In the genomic region with DNA sequence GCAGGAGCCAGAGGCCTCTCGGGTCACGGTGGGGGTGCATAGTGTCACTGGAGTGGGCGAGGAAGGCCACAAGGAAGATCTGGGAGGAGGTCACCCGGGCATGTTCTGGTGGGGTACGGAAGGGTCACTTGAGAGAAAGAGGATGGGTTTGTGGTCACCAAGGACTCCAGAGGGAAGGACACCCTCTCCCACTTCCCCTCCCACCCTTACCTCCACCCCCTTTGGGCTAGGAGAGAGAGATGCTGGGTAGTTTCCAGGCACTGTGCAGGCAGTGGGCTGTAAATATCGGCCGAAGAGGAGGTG, we compare ENCODE assay signal across 9 cellular contexts. TPM values are rescaled to one million over a fixed set of nuclear protein-coding genes. Genes with fewer than 3 reads are reported as not detected.
DNase-seq lines count a peak whose midpoint lies in the region; TF ChIP-seq lines count a peak whose summit lies in the region.
"Had no signal": no experiment of that assay in that cellular context is flagged by ENCODE, and none has a peak within 500 bp of the region (broad histone marks: within the 10 kb centered on the region; RNA-seq: fewer than 3 reads in every experiment).

No MANE protein-coding gene starts in this region.

- H3K4me3 Mint-ChIP-seq in endothelial cell (ENCODE audit: unreplicated experiment) (peak overlapping the region; percentile 88), neural progenitor cell (peak overlapping the region; percentile 89)

- H3K27ac Mint-ChIP-seq in endothelial cell (ENCODE audit: unreplicated experiment): peak overlapping the region; percentile 57
- H3K27ac Mint-ChIP-seq in neural progenitor cell: no peak overlapping the region

- H3K4me1 Mint-ChIP-seq in endothelial cell (ENCODE audit: unreplicated experiment) (peaks cover 5% of the 10 kb centered on the region), neural progenitor cell (peaks cover 21% of the 10 kb centered on the region)

- no peak for DNase-seq in BE2C
- DNase-seq in endothelial cell (ENCODE audit: low spot score): no peak
- no peak for DNase-seq in neural progenitor cell (ENCODE audit: low spot score)
- DNase-seq in NCI-H146 treated with DMSO at 0.1 percent for 48 hours (lab: John Stamatoyannopoulos, UW; ENCODE audit: unreplicated experiment): no peak
- DNase-seq in NCI-H1930 (lab: John Stamatoyannopoulos, UW): no peak
- DNase-seq in NCI-H748 (lab: John Stamatoyannopoulos, UW; ENCODE audit: unreplicated experiment): no peak
- DNase-seq in NCI-H345 treated with DMSO at 0.1 percent for 48 hours (lab: John Stamatoyannopoulos, UW; ENCODE audit: unreplicated experiment): no peak
- DNase-seq: T1000 had no signal

- peak overlapping the region; percentile 93 for H3K4me2 ChIP-seq in OCI-LY1 (ENCODE audit: low read length)
- H3K4me2 ChIP-seq in neural progenitor cell: peak overlapping the region; percentile 94

- H3K79me2 ChIP-seq in OCI-LY1 (ENCODE audit: insufficient read depth, low read length) (no peaks in the 10 kb centered on the region), neural progenitor cell (ENCODE audit: low read depth) (no peaks in the 10 kb centered on the region)

- no peak overlapping the region for H3K27ac ChIP-seq in OCI-LY1 (ENCODE audit: low read depth, low read length, poor library complexity, severe bottlenecking)
- H3K27ac ChIP-seq in neural progenitor cell: no peak overlapping the region

- no peaks in the 10 kb centered on the region for H3K9me2 ChIP-seq in OCI-LY1 (ENCODE audit: low read depth, low read length)

- no peaks in the 10 kb centered on the region for H3K9me3 ChIP-seq in BE2C
- H3K9me3 ChIP-seq in OCI-LY1 (ENCODE audit: low read length): no peaks in the 10 kb centered on the region
- H3K9me3 ChIP-seq in neural progenitor cell (ENCODE audit: low read depth): no peaks in the 10 kb centered on the region

- no peaks in the 10 kb centered on the region for H3K36me3 Mint-ChIP-seq in endothelial cell (ENCODE audit: low read depth, unreplicated experiment)
- no peaks in the 10 kb centered on the region for H3K36me3 Mint-ChIP-seq in neural progenitor cell

- H3K4me1 ChIP-seq in BE2C: no peaks in the 10 kb centered on the region
- H3K4me1 ChIP-seq in OCI-LY1 (ENCODE audit: insufficient read depth, low read length, severe bottlenecking): peaks cover 11% of the 10 kb centered on the region
- H3K4me1 ChIP-seq in neural progenitor cell: peaks cover 6% of the 10 kb centered on the region

- peak overlapping the region; percentile 83 for H3K4me3 ChIP-seq in BE2C (ENCODE audit: low read depth, low read length)
- H3K4me3 ChIP-seq in OCI-LY1 (ENCODE audit: low read depth, low read length, poor library complexity, severe bottlenecking): peak overlapping the region; percentile 69
- H3K4me3 ChIP-seq in neural progenitor cell: peak overlapping the region; percentile 58

- H3K27me3 ChIP-seq in BE2C (peaks cover 4% of the 10 kb centered on the region; the same call in 1 of the 2 replicates), OCI-LY1 (ENCODE audit: insufficient read depth, low read length) (peaks cover 5% of the 10 kb centered on the region; the same call in 1 of the 2 replicates), neural progenitor cell (peaks cover 48% of the 10 kb centered on the region)

- H4K20me1 ChIP-seq in OCI-LY1 (ENCODE audit: insufficient read depth, low read length) (no peaks in the 10 kb centered on the region), neural progenitor cell (ENCODE audit: low read depth) (no peaks in the 10 kb centered on the region)

- H2AFZ ChIP-seq in OCI-LY1 (ENCODE audit: low read length) (no peak overlapping the region), neural progenitor cell (replicated peaks) (peak overlapping the region; percentile 90)

- H3K27me3 Mint-ChIP-seq in endothelial cell (ENCODE audit: unreplicated experiment) (peaks cover 22% of the 10 kb centered on the region), neural progenitor cell (ENCODE audit: insufficient read depth, low read depth) (peaks cover 5% of the 10 kb centered on the region)

- TF ChIP-seq CTCF in BE2C (IDR thresholded peaks at IDR 0.05; ENCODE audit: low read depth, low read length) (no peak), OCI-LY1 (IDR thresholded peaks at IDR 0.05; ENCODE audit: low read length) (no peak), endothelial cell (IDR thresholded peaks at IDR 0.05; ENCODE audit: unreplicated experiment) (no peak), neural progenitor cell (IDR thresholded peaks at IDR 0.05) (no peak)

- H3K9me3 Mint-ChIP-seq in endothelial cell (ENCODE audit: unreplicated experiment): no peaks in the 10 kb centered on the region
- H3K9me3 Mint-ChIP-seq in neural progenitor cell: no peaks in the 10 kb centered on the region

- H3K36me3 ChIP-seq in BE2C: no peaks in the 10 kb centered on the region
- H3K36me3 ChIP-seq in OCI-LY1 (ENCODE audit: insufficient read depth, low read length): no peaks in the 10 kb centered on the region
- H3K36me3 ChIP-seq in neural progenitor cell: no peaks in the 10 kb centered on the region

- H3F3A ChIP-seq in OCI-LY1 (ENCODE audit: insufficient read depth, low read length) (no peaks in the 10 kb centered on the region), neural progenitor cell (ENCODE audit: low read depth) (peaks cover 4% of the 10 kb centered on the region)

- no peak overlapping the region; the same call in 1 of the 2 replicates for H3K9ac ChIP-seq in OCI-LY1 (ENCODE audit: low read length)
- no peak overlapping the region for H3K9ac ChIP-seq in neural progenitor cell

RNA-seq across cellular contexts. Expression of a gene that starts 0.7 kb away (rescaled TPM):
- 1.1 TPM for polyA plus RNA-seq in BE2C (2012; ENCODE audit: insufficient read depth, insufficient read length, low read depth)
- 1.2 TPM for total RNA-seq in endothelial cell (ENCODE audit: unreplicated experiment)
- 4.5 and 6.0 TPM in 2 replicates for total RNA-seq in neural progenitor cell (ENCODE audit: low replicate concordance)

RNA-seq across cellular contexts. Expression of a gene that starts 14.9 kb away (rescaled TPM):
- polyA plus RNA-seq in BE2C (2012; ENCODE audit: insufficient read depth, insufficient read length, low read depth): 10.3 TPM
- total RNA-seq in endothelial cell (ENCODE audit: unreplicated experiment): 7.8 TPM
- 4.3 and 6.8 TPM in 2 replicates for total RNA-seq in neural progenitor cell (ENCODE audit: low replicate concordance)

RNA-seq across cellular contexts. Expression of a gene that starts 25.1 kb away (rescaled TPM):
- polyA plus RNA-seq in BE2C (2012; ENCODE audit: insufficient read depth, insufficient read length, low read depth): 68.4 TPM
- total RNA-seq in endothelial cell (ENCODE audit: unreplicated experiment): 3.2 TPM
- total RNA-seq in neural progenitor cell (ENCODE audit: low replicate concordance): 6.5 and 8.5 TPM in 2 replicates

RNA-seq across cellular contexts. Expression of a gene that starts 30.8 kb away (rescaled TPM):
- 1.1 TPM for polyA plus RNA-seq in BE2C (2012; ENCODE audit: insufficient read depth, insufficient read length, low read depth)
- total RNA-seq in endothelial cell (ENCODE audit: unreplicated experiment): not detected
- total RNA-seq in neural progenitor cell (ENCODE audit: low replicate concordance): 0.71 and 1.4 TPM in 2 replicates

RNA-seq across cellular contexts. Expression of a gene that starts 39.6 kb away (rescaled TPM):
- polyA plus RNA-seq in BE2C (2012; ENCODE audit: insufficient read depth, insufficient read length, low read depth): 8.0 TPM
- 17.7 TPM for total RNA-seq in endothelial cell (ENCODE audit: unreplicated experiment)
- 11.4 and 15.4 TPM in 2 replicates for total RNA-seq in neural progenitor cell (ENCODE audit: low replicate concordance)
